1 cellular context compared by ENCODE assay signal in genomic region chr16:71919033-71919432, GRCh38.
TF ChIP-seq lines count a peak whose summit lies in the region.

No MANE protein-coding gene starts in this region.

TF ChIP-seq in GM12878, 131 proteins besides CTCF, POLR2A, EP300 and RAD21 (continued from another document):
- TF ChIP-seq, protein P1, sequence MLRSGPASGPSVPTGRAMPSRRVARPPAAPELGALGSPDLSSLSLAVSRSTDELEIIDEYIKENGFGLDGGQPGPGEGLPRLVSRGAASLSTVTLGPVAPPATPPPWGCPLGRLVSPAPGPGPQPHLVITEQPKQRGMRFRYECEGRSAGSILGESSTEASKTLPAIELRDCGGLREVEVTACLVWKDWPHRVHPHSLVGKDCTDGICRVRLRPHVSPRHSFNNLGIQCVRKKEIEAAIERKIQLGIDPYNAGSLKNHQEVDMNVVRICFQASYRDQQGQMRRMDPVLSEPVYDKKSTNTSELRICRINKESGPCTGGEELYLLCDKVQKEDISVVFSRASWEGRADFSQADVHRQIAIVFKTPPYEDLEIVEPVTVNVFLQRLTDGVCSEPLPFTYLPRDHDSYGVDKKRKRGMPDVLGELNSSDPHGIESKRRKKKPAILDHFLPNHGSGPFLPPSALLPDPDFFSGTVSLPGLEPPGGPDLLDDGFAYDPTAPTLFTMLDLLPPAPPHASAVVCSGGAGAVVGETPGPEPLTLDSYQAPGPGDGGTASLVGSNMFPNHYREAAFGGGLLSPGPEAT (IDR thresholded peaks at IDR 0.05; ENCODE audit: low read depth): peak; percentile 69
- TF ChIP-seq MEF2A (IDR thresholded peaks at IDR 0.05; ENCODE audit: insufficient read depth, low read depth, low read length) (no peak), CBX3 (IDR thresholded peaks at IDR 0.05; ENCODE audit: borderline replicate concordance, low read depth) (no peak), NBN (IDR thresholded peaks at IDR 0.05) (0 out of 2 replicates have a peak, but pooled peaks have one; percentile 44), ASH2L (IDR thresholded peaks at IDR 0.05; ENCODE audit: borderline replicate concordance, low read depth) (no peak), POLR2AphosphoS2 (IDR thresholded peaks at IDR 0.05; ENCODE audit: low read depth, low read length) (no peak), PAX5 (IDR thresholded peaks at IDR 0.05; ENCODE audit: borderline replicate concordance, low read depth, low read length) (0 out of 2 replicates have a peak, but pooled peaks have one; percentile 11), RAD51 (IDR thresholded peaks at IDR 0.05) (no peak), NR2F1 (conservative IDR thresholded peaks at IDR 0.05) (0 out of 2 replicates have a peak, but pooled peaks have one; percentile 18), MTA2 (IDR thresholded peaks at IDR 0.05; ENCODE audit: low read depth) (peak; percentile 33; the same call in 1 of the 2 replicates), SRF (IDR thresholded peaks at IDR 0.05; ENCODE audit: low read depth in 2 of 2, low read length in 2 of 2) (0 out of 4 replicates have a peak, but pooled peaks of 1 of the 2 experiments have one; percentile 2), MXI1 (IDR thresholded peaks at IDR 0.05; ENCODE audit: low read depth, low read length) (0 out of 2 replicates have a peak, but pooled peaks have one; percentile 21), JUND (IDR thresholded peaks at IDR 0.05; ENCODE audit: low read depth, low read length) (no peak), SUPT20H (IDR thresholded peaks at IDR 0.05; ENCODE audit: borderline replicate concordance, control insufficient read depth, low read depth, low read length) (no peak), DPF2 (IDR thresholded peaks at IDR 0.05) (peak; percentile 47; the same call in 1 of the 2 replicates), RUNX3 (IDR thresholded peaks at IDR 0.05; ENCODE audit: low read length) (peak; percentile 80), IKZF1 (conservative IDR thresholded peaks at IDR 0.05) (peak; percentile 53; the same call in 1 of the 2 replicates), ETV6 (conservative IDR thresholded peaks at IDR 0.05 in 1 of 2, IDR thresholded peaks at IDR 0.05 in 1 of 2; ENCODE audit: borderline replicate concordance in 1 of 2, low read depth in 1 of 2) (no peak), IRF4 (IDR thresholded peaks at IDR 0.05; ENCODE audit: low read depth, low read length) (peak; percentile 87), BHLHE40 (IDR thresholded peaks at IDR 0.05; ENCODE audit: borderline replicate concordance in 1 of 2, low read depth in 2 of 2, low read length in 1 of 2) (peak in 1 of 2 experiments; percentile 8; a peak in 1 of 4 replicates), EED (IDR thresholded peaks at IDR 0.05; ENCODE audit: low read depth) (0 out of 2 replicates have a peak, but pooled peaks have one; percentile 16), TAF1 (IDR thresholded peaks at IDR 0.05; ENCODE audit: borderline replicate concordance, low read depth, low read length) (no peak), IKZF2 (IDR thresholded peaks at IDR 0.05) (peak; percentile 64 to 77; a peak in 3 of 4 replicates), POLR2AphosphoS5 (IDR thresholded peaks at IDR 0.05; ENCODE audit: low read length) (no peak)
- TF ChIP-seq, protein P2, sequence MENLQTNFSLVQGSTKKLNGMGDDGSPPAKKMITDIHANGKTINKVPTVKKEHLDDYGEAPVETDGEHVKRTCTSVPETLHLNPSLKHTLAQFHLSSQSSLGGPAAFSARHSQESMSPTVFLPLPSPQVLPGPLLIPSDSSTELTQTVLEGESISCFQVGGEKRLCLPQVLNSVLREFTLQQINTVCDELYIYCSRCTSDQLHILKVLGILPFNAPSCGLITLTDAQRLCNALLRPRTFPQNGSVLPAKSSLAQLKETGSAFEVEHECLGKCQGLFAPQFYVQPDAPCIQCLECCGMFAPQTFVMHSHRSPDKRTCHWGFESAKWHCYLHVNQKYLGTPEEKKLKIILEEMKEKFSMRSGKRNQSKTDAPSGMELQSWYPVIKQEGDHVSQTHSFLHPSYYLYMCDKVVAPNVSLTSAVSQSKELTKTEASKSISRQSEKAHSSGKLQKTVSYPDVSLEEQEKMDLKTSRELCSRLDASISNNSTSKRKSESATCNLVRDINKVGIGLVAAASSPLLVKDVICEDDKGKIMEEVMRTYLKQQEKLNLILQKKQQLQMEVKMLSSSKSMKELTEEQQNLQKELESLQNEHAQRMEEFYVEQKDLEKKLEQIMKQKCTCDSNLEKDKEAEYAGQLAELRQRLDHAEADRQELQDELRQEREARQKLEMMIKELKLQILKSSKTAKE (IDR thresholded peaks at IDR 0.05; ENCODE audit: low read depth, poor library complexity, severe bottlenecking): peak; percentile 37
- TF ChIP-seq, protein P3, sequence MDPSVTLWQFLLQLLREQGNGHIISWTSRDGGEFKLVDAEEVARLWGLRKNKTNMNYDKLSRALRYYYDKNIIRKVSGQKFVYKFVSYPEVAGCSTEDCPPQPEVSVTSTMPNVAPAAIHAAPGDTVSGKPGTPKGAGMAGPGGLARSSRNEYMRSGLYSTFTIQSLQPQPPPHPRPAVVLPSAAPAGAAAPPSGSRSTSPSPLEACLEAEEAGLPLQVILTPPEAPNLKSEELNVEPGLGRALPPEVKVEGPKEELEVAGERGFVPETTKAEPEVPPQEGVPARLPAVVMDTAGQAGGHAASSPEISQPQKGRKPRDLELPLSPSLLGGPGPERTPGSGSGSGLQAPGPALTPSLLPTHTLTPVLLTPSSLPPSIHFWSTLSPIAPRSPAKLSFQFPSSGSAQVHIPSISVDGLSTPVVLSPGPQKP (IDR thresholded peaks at IDR 0.05; ENCODE audit: low read depth, low read length): no peak
